Comparison of ENCODE assay signal across 16 cellular contexts in genomic region chr12:118360785-118361404, GRCh38. TPM values are rescaled to one million over a fixed set of nuclear protein-coding genes. Genes with fewer than 3 reads are reported as not detected.
DNase-seq lines count a peak whose midpoint lies in the region; TF ChIP-seq lines count a peak whose summit lies in the region.
"Had no signal": no experiment of that assay in that cellular context is flagged by ENCODE, and none has a peak within 500 bp of the region (broad histone marks: within the 10 kb centered on the region; RNA-seq: fewer than 3 reads in every experiment).

No MANE protein-coding gene starts in this region.

- in situ Hi-C loops in GM13977 (cut with MboI; ENCODE audit: low pct_unique_long_range_greater_than_20kb, low sequenced_read_pairs, unreplicated experiment), result no loop called here

- TF ChIP-seq CTCF in MCF 10A (IDR thresholded peaks at IDR 0.05; ENCODE audit: unreplicated experiment) (no peak), breast epithelium (IDR thresholded peaks at IDR 0.05) (no peak), GM13977 (IDR thresholded peaks at IDR 0.05; ENCODE audit: extremely low read depth, insufficient read depth, missing control alignments) (no peak)

- intact Hi-C loops in MCF 10A (cut with micrococcal nuclease) (no loop called here), breast epithelium (cut with DNase I; ENCODE audit: low total_unique reads) (no loop called here), head of caudate nucleus (cut with DNase I) (no loop called here)

- H3K4me1 Mint-ChIP-seq in MCF 10A (ENCODE audit: insufficient read depth, unreplicated experiment), result peaks cover 13% of the 10 kb centered on the region

- CTCF ChIA-PET in MCF 10A (lab: Yijun Ruan, JAX), result interaction anchor here (0.7 kb wide), 1 partner anchor 42 kb away, joined by 3 read pairs; no protein-coding TSS in a partner anchor

- no peaks in the 10 kb centered on the region for H3K27me3 Mint-ChIP-seq in MCF 10A (ENCODE audit: insufficient read depth, unreplicated experiment)
- H3K27me3 Mint-ChIP-seq: B cell had no signal

- POLR2A ChIA-PET in MCF 10A (lab: Yijun Ruan, JAX), result interaction anchor here (1.0 to 1.7 kb wide), 2 partner anchors 12 to 15 kb away, joined by 3 read pairs; partner anchors contain the start of genes SUDS3 and TAOK3

- H3K4me3 Mint-ChIP-seq in MCF 10A (ENCODE audit: unreplicated experiment), result no peak overlapping the region
- H3K4me3 Mint-ChIP-seq: B cell had no signal

- H3K4me1 ChIP-seq in breast epithelium, result no peaks in the 10 kb centered on the region

- no peaks in the 10 kb centered on the region for H3K9me3 Mint-ChIP-seq in MCF 10A (ENCODE audit: unreplicated experiment)

- peak overlapping the region; percentile 82 for H3K27ac Mint-ChIP-seq in MCF 10A (ENCODE audit: low read depth, unreplicated experiment)
- H3K27ac Mint-ChIP-seq: B cell had no signal

- no TSS peak for BruUV-seq in MCF 10A (replicated peaks; lab: Mats Ljungman, UMichigan)

- no peaks in the 10 kb centered on the region for H3K36me3 ChIP-seq in breast epithelium
- no peaks in the 10 kb centered on the region for H3K36me3 ChIP-seq in MG63
- H3K36me3 ChIP-seq: tibial artery had no signal

- H3K4me3 ChIP-seq in breast epithelium (no peak overlapping the region), MG63 (no peak overlapping the region)
- H3K4me3 ChIP-seq: body of pancreas, tibial artery had no signal

- TF ChIP-seq POLR2A in breast epithelium (IDR thresholded peaks at IDR 0.05), result no peak
- TF ChIP-seq POLR2A in erythroblast (IDR thresholded peaks at IDR 0.05; ENCODE audit: low read length), result no peak

- H3K27me3 ChIP-seq in breast epithelium, result no peaks in the 10 kb centered on the region
- H3K27me3 ChIP-seq in MG63, result no peaks in the 10 kb centered on the region
- H3K27me3 ChIP-seq: body of pancreas, tibial artery had no signal

- peak; percentile 55 for DNase-seq in MCF 10A (ENCODE audit: unreplicated experiment)
- DNase-seq in breast epithelium (ENCODE audit: low spot score in 2 of 2), result no peak
- peak; percentile 67 for DNase-seq in RPMI7951 (ENCODE audit: low read depth)
- DNase-seq in erythroblast (lab: John Stamatoyannopoulos, UW), result peak; percentile 26 to 63
- DNase-seq in head of caudate nucleus, result no peak
- no peak for DNase-seq in MG63
- DNase-seq in GM13977 (ENCODE audit: low spot score), result no peak
- no peak for DNase-seq in AG08396 (ENCODE audit: low spot score)
- DNase-seq: body of pancreas, islet precursor cell, Kasumi-1, NCI-H2171, small intestine, tibial artery had no signal

- no peaks in the 10 kb centered on the region for H3K9me3 ChIP-seq in breast epithelium
- no peaks in the 10 kb centered on the region for H3K9me3 ChIP-seq in MG63
- H3K9me3 ChIP-seq: body of pancreas, tibial artery had no signal

- no peaks in the 10 kb centered on the region for H3K36me3 Mint-ChIP-seq in MCF 10A (ENCODE audit: insufficient read depth, unreplicated experiment)

- no peak overlapping the region for H3K27ac ChIP-seq in breast epithelium
- H3K27ac ChIP-seq: body of pancreas, tibial artery, VCaP had no signal

RNA-seq across cellular contexts. Expression of gene TAOK3, which starts 11.8 kb away (rescaled TPM):
- total RNA-seq in MCF 10A (2022) (24.8 and 28.6 TPM in 2 replicates), breast epithelium (10 to 100 TPM; 43.5 to 57.8 (median 46.9) TPM)
- total RNA-seq in RPMI7951 (2014; rRNA removed; shearing (Covaris generic)), result 17.7 and 22.6 TPM in 2 replicates
- total RNA-seq in MG63 (2014; rRNA removed; shearing (Covaris generic); ENCODE audit: low replicate concordance), result 17.4 and 24.5 TPM in 2 replicates

RNA-seq across cellular contexts. Expression of gene SUDS3, which starts 15.5 kb away (rescaled TPM):
- total RNA-seq in MCF 10A (2022) (19.6 and 25.1 TPM in 2 replicates), breast epithelium (10 to 100 TPM; 38.9 to 66.3 (median 47.2) TPM)
- 20.5 and 32.0 TPM in 2 replicates for total RNA-seq in RPMI7951 (2014; rRNA removed; shearing (Covaris generic))
- total RNA-seq in MG63 (2014; rRNA removed; shearing (Covaris generic); ENCODE audit: low replicate concordance), result 20.5 and 46.8 TPM in 2 replicates

Comparison
In these comparisons a context has a peak if more than half of its experiments do, and no peak if none do; other contexts are left out.
1. DNase-seq: peak in MCF 10A (single experiment), RPMI7951 (single experiment) and erythroblast (2 of 2); none in breast epithelium (0 of 2), head of caudate nucleus (0 of 42), MG63 (single experiment), GM13977 (single experiment) and AG08396 (single experiment).